ENCODE assay signal across 13 cellular contexts in the genomic region with DNA sequence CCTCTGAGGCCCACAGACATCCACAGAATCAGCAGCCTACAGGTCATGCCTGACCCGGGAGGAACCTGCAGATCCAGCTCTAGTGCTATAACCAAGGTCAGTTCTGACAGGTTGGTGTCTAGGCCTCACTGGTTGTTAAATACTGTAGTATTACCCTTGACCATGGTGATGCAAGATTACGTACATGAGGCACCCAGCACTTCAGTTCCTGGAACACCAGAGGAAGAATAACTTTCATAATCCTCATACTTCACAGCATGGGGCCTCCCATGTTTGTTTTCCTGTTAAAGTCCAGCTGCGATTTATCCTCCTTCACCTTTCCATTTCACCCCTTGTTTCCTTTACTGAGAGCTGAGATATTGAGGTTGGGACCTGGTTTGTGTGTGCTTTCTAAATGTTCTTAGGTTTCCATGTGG. TPM values are rescaled to one million over a fixed set of nuclear protein-coding genes. Genes with fewer than 3 reads are reported as not detected.
DNase-seq lines count a peak whose midpoint lies in the region; ATAC-seq and TF ChIP-seq lines count a peak whose summit lies in the region.
"Had no signal": no experiment of that assay in that cellular context is flagged by ENCODE, and none has a peak within 500 bp of the region (broad histone marks: within the 10 kb centered on the region; RNA-seq: fewer than 3 reads in every experiment).

No MANE protein-coding gene starts in this region.

- 67% methylated on average over 3 of the region's 3 CpGs for WGBS in prostate gland

- H3K27me3 ChIP-seq in AG04450 (ENCODE audit: control insufficient read depth, insufficient read depth, low read length) (peaks cover 14% of the 10 kb centered on the region), prostate gland (replicated peaks; ENCODE audit: insufficient read depth) (no peaks in the 10 kb centered on the region)

- H3K9me3 ChIP-seq in AG04450 (ENCODE audit: control insufficient read depth, insufficient read depth, low read length) (no peaks in the 10 kb centered on the region), prostate gland (no peaks in the 10 kb centered on the region)

- no peak overlapping the region for H3K4me3 ChIP-seq in AG04450 (ENCODE audit: low read depth, low read length)
- H3K4me3 ChIP-seq in prostate gland: no peak overlapping the region
- H3K4me3 ChIP-seq: GM12878 had no signal

- ATAC-seq in activated naive CD8-positive, alpha-beta T cell treated with anti-CD3 and anti-CD28 coated beads, Interleukin-2, amount 10 ng/mL, durations not matched to agents 7 days and 5 days (ENCODE audit: low read depth): no peak
- ATAC-seq: GM12878 had no signal

- no peaks in the 10 kb centered on the region for H3K36me3 ChIP-seq in prostate gland

- peak overlapping the region; percentile 2 for H3K27ac Mint-ChIP-seq in activated naive CD8-positive, alpha-beta T cell treated with anti-CD3 and anti-CD28 coated beads, Interleukin-2, amount 10 ng/mL, durations not matched to agents 7 days and 5 days

- no peaks in the 10 kb centered on the region for H3K36me3 Mint-ChIP-seq in activated naive CD8-positive, alpha-beta T cell treated with anti-CD3 and anti-CD28 coated beads, Interleukin-2, amount 10 ng/mL, durations not matched to agents 7 days and 5 days

- no peaks in the 10 kb centered on the region for H3K4me1 ChIP-seq in prostate gland (replicated peaks)

- peak; percentile 78 for DNase-seq in AG04450 (ENCODE audit: low read depth, low spot score)
- peak; percentile 79 for DNase-seq in H4 (ENCODE audit: low spot score)
- DNase-seq in activated naive CD8-positive, alpha-beta T cell treated with anti-CD3 and anti-CD28 coated beads, Interleukin-2, amount 10 ng/mL, durations not matched to agents 7 days and 5 days: no peak
- DNase-seq in left kidney (ENCODE audit: low read depth, low spot score): peak; percentile 59
- no peak for DNase-seq in stimulated activated CD8-positive, alpha-beta memory T cell treated with anti-CD3 and anti-CD28 coated beads, Interleukin-4, amount 100 ng/mL, for 48 hours
- DNase-seq in NCI-H1105 (lab: John Stamatoyannopoulos, UW): no peak
- no peak for DNase-seq in prostate gland (ENCODE audit: low spot score)
- no peak for DNase-seq in DMS 273 (lab: John Stamatoyannopoulos, UW; ENCODE audit: unreplicated experiment)
- DNase-seq: activated CD4-positive, CD25-positive, alpha-beta regulatory T cell treated with anti-CD3 and anti-CD28 coated beads, Interleukin-2, amount 50 U/mL, for 72 hours; activated naive CD4-positive, alpha-beta T cell treated with anti-CD3 and anti-CD28 coated beads, Interleukin-2, amount 50 U/mL, for 16 hours; islet precursor cell; NCI-H187 treated with DMSO at 0.1 percent for 48 hours had no signal

- TF ChIP-seq CTCF in AG04450 (IDR thresholded peaks at IDR 0.05; ENCODE audit: low read depth, low read length): no peak
- TF ChIP-seq CTCF in prostate gland (IDR thresholded peaks at IDR 0.05): no peak

- TF ChIP-seq POLR2A in prostate gland (IDR thresholded peaks at IDR 0.05): no peak

- H3K9me3 Mint-ChIP-seq in activated naive CD8-positive, alpha-beta T cell treated with anti-CD3 and anti-CD28 coated beads, Interleukin-2, amount 10 ng/mL, durations not matched to agents 7 days and 5 days: no peaks in the 10 kb centered on the region

- H3K27ac ChIP-seq in AG04450 (ENCODE audit: low read depth, low read length): peak overlapping the region; percentile 47
- H3K27ac ChIP-seq in prostate gland: no peak overlapping the region

- H3K27me3 Mint-ChIP-seq in activated naive CD8-positive, alpha-beta T cell treated with anti-CD3 and anti-CD28 coated beads, Interleukin-2, amount 10 ng/mL, durations not matched to agents 7 days and 5 days: no peaks in the 10 kb centered on the region

- CTCF ChIA-PET in AG04450 (lab: Charles Lee): no interaction called here

- H3K4me3 Mint-ChIP-seq in activated naive CD8-positive, alpha-beta T cell treated with anti-CD3 and anti-CD28 coated beads, Interleukin-2, amount 10 ng/mL, durations not matched to agents 7 days and 5 days: peak overlapping the region; percentile 0

- POLR2A ChIA-PET in AG04450 (lab: Yijun Ruan, JAX): interaction anchor here (0.7 to 1.4 kb wide), 3 partner anchors 20 to 51 kb away, joined by 5 read pairs; partner anchors contain the start of gene GLCE
- POLR2A ChIA-PET in activated naive CD8-positive, alpha-beta T cell treated with anti-CD3 and anti-CD28 coated beads, Interleukin-2, amount 10 ng/mL, durations not matched to agents 7 days and 5 days (lab: Charles Lee): interaction anchor here (1.3 kb wide), 1 partner anchor 35 kb away, joined by 3 read pairs; the partner anchor contains the start of gene GLCE

- peaks cover 9% of the 10 kb centered on the region for H3K4me1 Mint-ChIP-seq in activated naive CD8-positive, alpha-beta T cell treated with anti-CD3 and anti-CD28 coated beads, Interleukin-2, amount 10 ng/mL, durations not matched to agents 7 days and 5 days

- intact Hi-C loops in prostate gland (cut with DNase I): loop anchor here (5.0 kb wide), 1 partner anchor 44 kb away; no protein-coding TSS in a partner anchor

RNA-seq across cellular contexts. Expression of gene GLCE, which starts 34.4 kb away (rescaled TPM):
- polyA plus RNA-seq in AG04450 (2011; rRNA removed): 35.7 and 48.1 TPM in 2 replicates
- polyA minus RNA-seq in AG04450 (2011; rRNA and poly(A)+ RNA removed): 22.9 and 42.1 TPM in 2 replicates
- 20.6 and 23.2 TPM in 2 replicates for total RNA-seq in H4 (2014; rRNA removed; shearing (Covaris generic))
- total RNA-seq in activated naive CD8-positive, alpha-beta T cell treated with anti-CD3 and anti-CD28 coated beads, Interleukin-2, amount 10 ng/mL, durations not matched to agents 7 days and 5 days: 1 to 10 TPM; 4.1 to 4.7 TPM
- 10 to 100 TPM; 17.4 TPM for total RNA-seq in prostate gland

Comparison
In these comparisons a context has a peak if more than half of its experiments do, and no peak if none do; other contexts are left out.
1. DNase-seq: peak in AG04450 (single experiment), H4 (single experiment) and left kidney (single experiment); none in activated naive CD8-positive, alpha-beta T cell treated with anti-CD3 and anti-CD28 coated beads, Interleukin-2, amount 10 ng/mL, durations not matched to agents 7 days and 5 days (single experiment), stimulated activated CD8-positive, alpha-beta memory T cell treated with anti-CD3 and anti-CD28 coated beads, Interleukin-4, amount 100 ng/mL, for 48 hours (single experiment), NCI-H1105 (single experiment), prostate gland (single experiment) and DMS 273 (single experiment).